In genomic region chr11:1876361-1877063, GRCh38 we compare ENCODE assay signal across 1 cellular context.
A peak's percentile ranks its signal among the peaks of the same experiment; 100 is the strongest.
TF ChIP-seq lines count a peak whose summit lies in the region.

No MANE protein-coding gene starts in this region.

TF ChIP-seq in HepG2, 621 proteins besides CTCF, POLR2A, EP300 and RAD21 (continues in another document):
- TF ChIP-seq KLF13 (CRISPR knock-in tag; IDR thresholded peaks at IDR 0.05) (no peak), ZBTB37 (CRISPR knock-in tag; IDR thresholded peaks at IDR 0.05) (no peak), ELF3 (CRISPR knock-in tag; IDR thresholded peaks at IDR 0.05) (no peak), CSRNP2 (CRISPR knock-in tag; conservative IDR thresholded peaks at IDR 0.05; ENCODE audit: low read depth) (no peak), SNRNP70 (IDR thresholded peaks at IDR 0.05; ENCODE audit: low read depth, low read length) (no peak), KAT7 (CRISPR knock-in tag; IDR thresholded peaks at IDR 0.05; ENCODE audit: borderline replicate concordance) (no peak), STAG1 (CRISPR knock-in tag; IDR thresholded peaks at IDR 0.05) (peak; percentile 60), RNF2 (conservative IDR thresholded peaks at IDR 0.05; ENCODE audit: low read depth) (no peak), PCBP1 (IDR thresholded peaks at IDR 0.05; ENCODE audit: borderline replicate concordance, low read depth, low read length) (0 out of 2 replicates have a peak, but pooled peaks have one; percentile 55), ARID2 (CRISPR knock-in tag; IDR thresholded peaks at IDR 0.05; ENCODE audit: borderline replicate concordance) (no peak), NFAT5 (CRISPR knock-in tag; IDR thresholded peaks at IDR 0.05) (no peak), MATR3 (CRISPR knock-in tag; IDR thresholded peaks at IDR 0.05) (no peak), ZNF34 (CRISPR knock-in tag; IDR thresholded peaks at IDR 0.05; ENCODE audit: borderline replicate concordance) (no peak), ZNF510 (CRISPR knock-in tag; IDR thresholded peaks at IDR 0.05; ENCODE audit: low read depth) (no peak), KDM5A (IDR thresholded peaks at IDR 0.05; ENCODE audit: borderline replicate concordance, low read length) (no peak), RBM39 (IDR thresholded peaks at IDR 0.05; ENCODE audit: low read depth, low read length, poor library complexity, severe bottlenecking) (peak; percentile 33), SKI (IDR thresholded peaks at IDR 0.05; ENCODE audit: partially characterized antibody) (no peak), ONECUT2 (CRISPR knock-in tag; IDR thresholded peaks at IDR 0.05) (no peak), RNF219 (CRISPR knock-in tag; IDR thresholded peaks at IDR 0.05) (no peak), ZBTB2 (CRISPR knock-in tag; IDR thresholded peaks at IDR 0.05; ENCODE audit: low read depth) (no peak), ZFP36L1 (CRISPR knock-in tag; IDR thresholded peaks at IDR 0.05) (no peak), AFF4 (CRISPR knock-in tag; IDR thresholded peaks at IDR 0.05) (no peak), ZFP62 (CRISPR knock-in tag; IDR thresholded peaks at IDR 0.05) (no peak), ZNF672 (CRISPR knock-in tag; IDR thresholded peaks at IDR 0.05) (no peak), ZFX (CRISPR knock-in tag; IDR thresholded peaks at IDR 0.05; ENCODE audit: low read depth) (0 out of 2 replicates have a peak, but pooled peaks have one; percentile 26), BCL6 (CRISPR knock-in tag; IDR thresholded peaks at IDR 0.05) (no peak), ZNF451 (CRISPR knock-in tag; IDR thresholded peaks at IDR 0.05) (no peak), ZBTB42 (CRISPR knock-in tag; IDR thresholded peaks at IDR 0.05) (no peak), NCOA1 (CRISPR knock-in tag; IDR thresholded peaks at IDR 0.05) (no peak), UBTF (CRISPR knock-in tag; IDR thresholded peaks at IDR 0.05) (0 out of 2 replicates have a peak, but pooled peaks have one; percentile 18), PAF1 (CRISPR knock-in tag; IDR thresholded peaks at IDR 0.05) (no peak), HOXA3 (CRISPR knock-in tag; IDR thresholded peaks at IDR 0.05) (no peak), YY1 (IDR thresholded peaks at IDR 0.05; ENCODE audit: insufficient read depth, insufficient replicate concordance, low read depth, low read length) (no peak), ZBTB34 (CRISPR knock-in tag; IDR thresholded peaks at IDR 0.05) (no peak), ZNF224 (CRISPR knock-in tag; IDR thresholded peaks at IDR 0.05) (no peak), GMEB1 (CRISPR knock-in tag; IDR thresholded peaks at IDR 0.05; ENCODE audit: borderline replicate concordance) (no peak), ZNF496 (CRISPR knock-in tag; IDR thresholded peaks at IDR 0.05; ENCODE audit: insufficient replicate concordance) (no peak)
